ENCODE assay signal across 19 cellular contexts in genomic region chr5:609506-609905, GRCh38.
"Had no signal": no experiment of that assay in that cellular context is flagged by ENCODE, and none has a peak within 500 bp of the region (broad histone marks: within the 10 kb centered on the region; RNA-seq: fewer than 3 reads in every experiment).

No MANE protein-coding gene starts in this region.

- H3K9me3 Mint-ChIP-seq: T-cell had no signal

- H3K36me3 ChIP-seq: adrenal gland had no signal

- H3K9me3 ChIP-seq: adrenal gland had no signal

- H3K27ac ChIP-seq: adrenal gland had no signal

- H3K4me3 ChIP-seq: adrenal gland, K562 had no signal

- ATAC-seq: K562, PC-3, T-cell had no signal

- H3K27ac Mint-ChIP-seq: activated naive CD8-positive, alpha-beta T cell treated with anti-CD3 and anti-CD28 coated beads, Interleukin-2, amount 10 ng/mL, durations not matched to agents 7 days and 5 days had no signal

- DNase-seq: activated CD4-positive, alpha-beta T cell treated with anti-CD3 and anti-CD28 coated beads, Interleukin-2, amount 50 U/mL, for 48 hours; activated CD4-positive, CD25-positive, alpha-beta regulatory T cell; activated naive CD4-positive, alpha-beta T cell treated with anti-CD3 and anti-CD28 coated beads, Interleukin-2, amount 50 U/mL, for 16 hours; activated naive CD8-positive, alpha-beta T cell treated with anti-CD3 and anti-CD28 coated beads, Interleukin-2, amount 10 ng/mL, durations not matched to agents 7 days and 5 days; activated T-cell treated with anti-CD3 and anti-CD28 coated beads for 4 hours; anterior cingulate cortex; Karpas-422; MM.1S; NCI-H1105; NCI-H1436; NCI-H187; NCI-H69; PC-3; SIG-M5; T-helper 2 cell; T1000 had no signal
